1 cellular context compared by ENCODE assay signal in genomic region chr9:136648746-136649145, GRCh38.
TF ChIP-seq lines count a peak whose summit lies in the region.

No MANE protein-coding gene starts in this region.

TF ChIP-seq in H1, 55 proteins besides CTCF, POLR2A, EP300 and RAD21:
- TF ChIP-seq RBBP5 (IDR thresholded peaks at IDR 0.05; ENCODE audit: borderline replicate concordance, low read depth, low read length), result no peak
